14 cellular contexts compared by ENCODE assay signal in genomic region chr2:224934542-224935188, GRCh38.
DNase-seq lines count a peak whose midpoint lies in the region; ATAC-seq and TF ChIP-seq lines count a peak whose summit lies in the region.
"Had no signal": no experiment of that assay in that cellular context is flagged by ENCODE, and none has a peak within 500 bp of the region (broad histone marks: within the 10 kb centered on the region; RNA-seq: fewer than 3 reads in every experiment).

No MANE protein-coding gene starts in this region.

- no peak overlapping the region for H3K4me3 Mint-ChIP-seq in activated naive CD4-positive, alpha-beta T cell treated with anti-CD3 and anti-CD28 coated beads for 36 hours
- H3K4me3 Mint-ChIP-seq in WTC11, result no peak overlapping the region; the same call in 1 of the 2 replicates
- H3K4me3 Mint-ChIP-seq in stimulated activated naive B cell treated with anti-CD40 and anti-IgM and Interleukin-4, amounts not matched to agents 10 μg/mL and 1 μg/mL and 100 μg/mL, for 72 hours, result no peak overlapping the region

- no peak overlapping the region for H3K4me3 ChIP-seq in fibroblast of mammary gland (ENCODE audit: control insufficient read depth, low read depth, low read length)

- POLR2A ChIA-PET in WTC11 (lab: Charles Lee), result no interaction called here

- peaks cover 90% of the 10 kb centered on the region for H3K4me1 Mint-ChIP-seq in activated naive CD4-positive, alpha-beta T cell treated with anti-CD3 and anti-CD28 coated beads for 36 hours (ENCODE audit: low read depth)
- peaks cover 53% of the 10 kb centered on the region for H3K4me1 Mint-ChIP-seq in WTC11
- H3K4me1 Mint-ChIP-seq in stimulated activated naive B cell treated with anti-CD40 and anti-IgM and Interleukin-4, amounts not matched to agents 10 μg/mL and 1 μg/mL and 100 μg/mL, for 72 hours, result peaks cover 47 to 83% of the 10 kb centered on the region in 2 donors

- H3K36me3 Mint-ChIP-seq in activated naive CD4-positive, alpha-beta T cell treated with anti-CD3 and anti-CD28 coated beads for 36 hours (ENCODE audit: low read depth), result peaks cover 20% of the 10 kb centered on the region
- H3K36me3 Mint-ChIP-seq in WTC11, result no peaks in the 10 kb centered on the region
- H3K36me3 Mint-ChIP-seq in stimulated activated naive B cell treated with anti-CD40 and anti-IgM and Interleukin-4, amounts not matched to agents 10 μg/mL and 1 μg/mL and 100 μg/mL, for 72 hours, result peaks cover 25 to 53% of the 10 kb centered on the region in 2 donors

- CTCF ChIA-PET in activated naive CD4-positive, alpha-beta T cell treated with anti-CD3 and anti-CD28 coated beads for 36 hours (lab: Charles Lee), result interaction anchor here (1.0 to 6.3 kb wide), 3 partner anchors 10 to 67 kb away, joined by 4 to 34 read pairs (median 15); no protein-coding TSS in a partner anchor
- CTCF ChIA-PET in WTC11 (lab: Charles Lee), result no interaction called here

- DNase-seq in activated naive CD4-positive, alpha-beta T cell treated with anti-CD3 and anti-CD28 coated beads for 36 hours, result no peak
- DNase-seq in activated naive CD4-positive, alpha-beta T cell treated with anti-CD3 and anti-CD28 coated beads, Interleukin-2, amount 50 U/mL, for 16 hours, result no peak
- DNase-seq in WTC11 (ENCODE audit: low spot score), result no peak
- DNase-seq in fibroblast of mammary gland (ENCODE audit: low read depth), result peak; percentile 66
- DNase-seq in stimulated activated naive B cell treated with anti-CD40 and anti-IgM and Interleukin-4, amounts not matched to agents 10 μg/mL and 1 μg/mL and 100 μg/mL, for 72 hours, result no peak
- DNase-seq in GM20000 (ENCODE audit: low spot score), result no peak
- no peak for DNase-seq in cerebellar cortex (ENCODE audit: low spot score)
- DNase-seq: activated gamma-delta T cell; effector memory CD4-positive, alpha-beta T cell; IMR-90; NCI-H2081 treated with DMSO at 0.1 percent for 48 hours; stimulated activated CD4-positive, alpha-beta T cell treated with anti-CD3 and anti-CD28 coated beads, Interleukin-15, amount 100 ng/mL, for 24 hours had no signal

- intact Hi-C loops in activated naive CD4-positive, alpha-beta T cell treated with anti-CD3 and anti-CD28 coated beads for 36 hours (cut with micrococcal nuclease), result no loop called here

- no peaks in the 10 kb centered on the region for H3K27me3 Mint-ChIP-seq in activated naive CD4-positive, alpha-beta T cell treated with anti-CD3 and anti-CD28 coated beads for 36 hours (ENCODE audit: low read depth)
- peaks cover 9% of the 10 kb centered on the region for H3K27me3 Mint-ChIP-seq in WTC11 (ENCODE audit: low read depth)
- no peaks in the 10 kb centered on the region for H3K27me3 Mint-ChIP-seq in stimulated activated naive B cell treated with anti-CD40 and anti-IgM and Interleukin-4, amounts not matched to agents 10 μg/mL and 1 μg/mL and 100 μg/mL, for 72 hours

- H3K27ac Mint-ChIP-seq in activated naive CD4-positive, alpha-beta T cell treated with anti-CD3 and anti-CD28 coated beads for 36 hours, result peak overlapping the region; percentile 98
- peak overlapping the region; percentile 51 for H3K27ac Mint-ChIP-seq in WTC11
- peak overlapping the region; percentile 60 for H3K27ac Mint-ChIP-seq in stimulated activated naive B cell treated with anti-CD40 and anti-IgM and Interleukin-4, amounts not matched to agents 10 μg/mL and 1 μg/mL and 100 μg/mL, for 72 hours

- H3K9me3 Mint-ChIP-seq in activated naive CD4-positive, alpha-beta T cell treated with anti-CD3 and anti-CD28 coated beads for 36 hours, result no peaks in the 10 kb centered on the region
- no peaks in the 10 kb centered on the region for H3K9me3 Mint-ChIP-seq in WTC11
- no peaks in the 10 kb centered on the region for H3K9me3 Mint-ChIP-seq in stimulated activated naive B cell treated with anti-CD40 and anti-IgM and Interleukin-4, amounts not matched to agents 10 μg/mL and 1 μg/mL and 100 μg/mL, for 72 hours

- ATAC-seq in WTC11 (peak; percentile 82), GM21619 (IDR thresholded peaks at IDR 0.05; ENCODE audit: unreplicated experiment) (no peak)
- no peak for ATAC-seq in stimulated activated naive B cell treated with anti-CD40 and anti-IgM and Interleukin-4, amounts not matched to agents 10 μg/mL and 1 μg/mL and 100 μg/mL, for 72 hours (replicated peaks)
- ATAC-seq: Panc1 had no signal

- TF ChIP-seq CTCF in WTC11 (IDR thresholded peaks at IDR 0.05) (no peak), fibroblast of mammary gland (conservative IDR thresholded peaks at IDR 0.05; ENCODE audit: control insufficient read depth, insufficient read depth, low read depth, low read length) (no peak), GM20000 (IDR thresholded peaks at IDR 0.05; ENCODE audit: extremely low read depth, missing control alignments) (no peak)

TF ChIP-seq in WTC11, 78 proteins besides CTCF, POLR2A, EP300 and RAD21 (continues in another document):
- TF ChIP-seq E2F1 (CRISPR knock-in tag; IDR thresholded peaks at IDR 0.05) (no peak), GRHL2 (CRISPR knock-in tag; IDR thresholded peaks at IDR 0.05; ENCODE audit: insufficient replicate concordance, severe bottlenecking) (no peak), MAX (CRISPR knock-in tag; IDR thresholded peaks at IDR 0.05) (no peak), ZNF263 (CRISPR knock-in tag; IDR thresholded peaks at IDR 0.05; ENCODE audit: low read depth) (no peak), ATF2 (CRISPR knock-in tag; IDR thresholded peaks at IDR 0.05; ENCODE audit: borderline replicate concordance, low read depth) (no peak), ZNF416 (CRISPR knock-in tag; IDR thresholded peaks at IDR 0.05) (no peak), SMAD4 (CRISPR knock-in tag; IDR thresholded peaks at IDR 0.05) (no peak), IRF1 (CRISPR knock-in tag; IDR thresholded peaks at IDR 0.05) (no peak), EMX1 (CRISPR knock-in tag; IDR thresholded peaks at IDR 0.05) (no peak), TEAD4 (CRISPR knock-in tag; IDR thresholded peaks at IDR 0.05) (no peak), JUN (CRISPR knock-in tag; IDR thresholded peaks at IDR 0.05) (no peak), ELF4 (CRISPR knock-in tag; IDR thresholded peaks at IDR 0.05; ENCODE audit: low read depth) (no peak), PRDM15 (CRISPR knock-in tag; IDR thresholded peaks at IDR 0.05) (no peak), OVOL2 (CRISPR knock-in tag; IDR thresholded peaks at IDR 0.05; ENCODE audit: borderline replicate concordance) (no peak)
